ENCODE assay signal across 8 cellular contexts in genomic region chr19:38859611-38860204, GRCh38. TPM values are rescaled to one million over a fixed set of nuclear protein-coding genes. Genes with fewer than 3 reads are reported as not detected.
DNase-seq lines count a peak whose midpoint lies in the region; ATAC-seq, FAIRE-seq and TF ChIP-seq lines count a peak whose summit lies in the region.
"Not testable (repeated sequence)": the region's sequence is repeated elsewhere in the genome, so short reads cannot be mapped to it uniquely, and the experiment has no call there.

No MANE protein-coding gene starts in this region.

- H4K91ac ChIP-seq in IMR-90 (ENCODE audit: insufficient read depth, low read depth, low read length): not testable (repeated sequence)

- H2BK120ac ChIP-seq in IMR-90 (ENCODE audit: low read depth, low read length): not testable (repeated sequence)

- H3K79me1 ChIP-seq in IMR-90 (ENCODE audit: low read depth in 1 of 2, low read length in 2 of 2): not testable (repeated sequence)

- not testable (repeated sequence) for ATAC-seq in IMR-90 (ENCODE audit: low read depth); K562; mucosa of descending colon; stimulated activated memory B cell treated with anti-CD40 and anti-IgM and Interleukin-4, amounts not matched to agents 10 μg/mL and 1 μg/mL and 100 μg/mL, for 72 hours

- not testable (repeated sequence) for TF ChIP-seq CTCF in IMR-90 (conservative IDR thresholded peaks at IDR 0.05; ENCODE audit: low read depth, low read length); SU-DHL-6 (IDR thresholded peaks at IDR 0.05; ENCODE audit: insufficient read depth, low read length, poor library complexity, severe bottlenecking); K562 (IDR thresholded peaks at IDR 0.05 in 2 of 3, conservative IDR thresholded peaks at IDR 0.05 in 1 of 3; ENCODE audit: insufficient read depth in 2 of 3, low read depth in 1 of 3, low read length in 3 of 3); hepatocyte (IDR thresholded peaks at IDR 0.05; ENCODE audit: poor library complexity); mucosa of descending colon (IDR thresholded peaks at IDR 0.05); osteoblast (IDR thresholded peaks at IDR 0.05; ENCODE audit: extremely low read depth, low read depth, low read length)

- H3K27ac Mint-ChIP-seq in stimulated activated memory B cell treated with anti-CD40 and anti-IgM and Interleukin-4, amounts not matched to agents 10 μg/mL and 1 μg/mL and 100 μg/mL, for 72 hours: peak overlapping the region; percentile 26

- H3K27me3 Mint-ChIP-seq in stimulated activated memory B cell treated with anti-CD40 and anti-IgM and Interleukin-4, amounts not matched to agents 10 μg/mL and 1 μg/mL and 100 μg/mL, for 72 hours: not testable (repeated sequence)

- TF ChIP-seq EP300 in K562 (IDR thresholded peaks at IDR 0.05; ENCODE audit: low read length): not testable (repeated sequence)

- TF ChIP-seq RAD21 in IMR-90 (IDR thresholded peaks at IDR 0.05; ENCODE audit: low read length); K562 (CRISPR knock-in tag; conservative IDR thresholded peaks at IDR 0.05 in 1 of 2, IDR thresholded peaks at IDR 0.05 in 1 of 2): not testable (repeated sequence)

- H2AK9ac ChIP-seq in IMR-90 (replicated peaks; ENCODE audit: low read depth, low read length, poor library complexity): not testable (repeated sequence)

- H3K4me3 Mint-ChIP-seq in stimulated activated memory B cell treated with anti-CD40 and anti-IgM and Interleukin-4, amounts not matched to agents 10 μg/mL and 1 μg/mL and 100 μg/mL, for 72 hours: not testable (repeated sequence)

- not testable (repeated sequence) for H3K56ac ChIP-seq in IMR-90 (ENCODE audit: extremely low read depth, insufficient read depth, low read length)

- peaks cover 42% of the 10 kb centered on the region for H3F3A ChIP-seq in SU-DHL-6 (ENCODE audit: insufficient read depth)

- 33% methylated on average over 4 of the region's 22 CpGs; no CpG with 5 or more reads in 1 of the 2 experiments for WGBS in IMR-90 (ENCODE audit: extremely low coverage in 2 of 2, insufficient read length in 1 of 2), 2 experiments
- WGBS in K562 (ENCODE audit: insufficient coverage, low coverage, missing lambda C conversion rate): 23% methylated on average over 18 of the region's 22 CpGs
- 34% methylated on average over 22 of the region's 22 CpGs for WGBS in hepatocyte (ENCODE audit: low lambda C conversion rate, missing lambda C conversion rate)

- not testable (repeated sequence) for H3K9me3 Mint-ChIP-seq in stimulated activated memory B cell treated with anti-CD40 and anti-IgM and Interleukin-4, amounts not matched to agents 10 μg/mL and 1 μg/mL and 100 μg/mL, for 72 hours

- H3K27me3 ChIP-seq in BLaER1; IMR-90 (ENCODE audit: control insufficient read depth, insufficient read depth, low read length); SU-DHL-6 (ENCODE audit: low read length); K562 (ENCODE audit: control insufficient read depth in 2 of 2, insufficient read depth in 2 of 2, low read length in 2 of 2); hepatocyte; osteoblast (ENCODE audit: insufficient read depth, low read length): not testable (repeated sequence)

- H3K4me1 ChIP-seq in BLaER1: peaks cover 82% of the 10 kb centered on the region
- H3K4me1 ChIP-seq in IMR-90 (ENCODE audit: control insufficient read depth, insufficient read depth, low read length); osteoblast (ENCODE audit: insufficient read depth, low read length): not testable (repeated sequence)
- H3K4me1 ChIP-seq in K562 (replicated peaks in 1 of 2; ENCODE audit: control insufficient read depth in 2 of 2, insufficient read depth in 2 of 2, low read length in 2 of 2): peaks cover 27 to 39% of the 10 kb centered on the region in 2 experiments
- peaks cover 13% of the 10 kb centered on the region for H3K4me1 ChIP-seq in hepatocyte (ENCODE audit: insufficient read depth)
- peaks cover 25% of the 10 kb centered on the region for H3K4me1 ChIP-seq in mucosa of descending colon (ENCODE audit: low read depth)

- H3K4me2 ChIP-seq in BLaER1: peak overlapping the region; percentile 88
- peak overlapping the region; percentile 7; the same call in 1 of the 2 replicates for H3K4me2 ChIP-seq in IMR-90 (ENCODE audit: low read depth, low read length)
- H3K4me2 ChIP-seq in SU-DHL-6 (ENCODE audit: low read depth, low read length, poor library complexity, severe bottlenecking): peak overlapping the region; percentile 2
- peak overlapping the region; percentile 53 for H3K4me2 ChIP-seq in K562 (ENCODE audit: insufficient read depth, low read length)
- H3K4me2 ChIP-seq in hepatocyte: peak overlapping the region; percentile 62
- not testable (repeated sequence) for H3K4me2 ChIP-seq in osteoblast (ENCODE audit: insufficient read depth, low read length)

- not testable (repeated sequence) for H3K36me3 ChIP-seq in BLaER1; IMR-90 (ENCODE audit: control insufficient read depth, insufficient read depth, low read length); SU-DHL-6 (ENCODE audit: low read length); K562 (ENCODE audit: control insufficient read depth, insufficient read depth, low read length); hepatocyte (replicated peaks; ENCODE audit: insufficient read depth, low read depth); mucosa of descending colon (ENCODE audit: low read depth); osteoblast (ENCODE audit: insufficient read depth, low read length)

- H3K14ac ChIP-seq in IMR-90 (replicated peaks; ENCODE audit: low read depth, low read length): not testable (repeated sequence)

- H3K4me1 Mint-ChIP-seq in stimulated activated memory B cell treated with anti-CD40 and anti-IgM and Interleukin-4, amounts not matched to agents 10 μg/mL and 1 μg/mL and 100 μg/mL, for 72 hours: peaks cover 63% of the 10 kb centered on the region

- H3K23ac ChIP-seq in IMR-90 (ENCODE audit: low read depth, low read length): not testable (repeated sequence)

- H3K4ac ChIP-seq in IMR-90 (ENCODE audit: low read depth, low read length): not testable (repeated sequence)

- H3K36me3 Mint-ChIP-seq in stimulated activated memory B cell treated with anti-CD40 and anti-IgM and Interleukin-4, amounts not matched to agents 10 μg/mL and 1 μg/mL and 100 μg/mL, for 72 hours: not testable (repeated sequence)

- H3K4me3 ChIP-seq in BLaER1; IMR-90 (ENCODE audit: insufficient read depth, low read depth, low read length); SU-DHL-6 (ENCODE audit: insufficient read depth, low read length, poor library complexity, severe bottlenecking); K562; hepatocyte; mucosa of descending colon; osteoblast (ENCODE audit: insufficient read depth, low read length): not testable (repeated sequence)

- not testable (repeated sequence) for H4K20me1 ChIP-seq in BLaER1; IMR-90 (ENCODE audit: insufficient read depth, low read length); SU-DHL-6 (ENCODE audit: low read depth, low read length); K562 (replicated peaks; ENCODE audit: control insufficient read depth, insufficient read depth, low read length); hepatocyte (ENCODE audit: insufficient read depth, poor library complexity, severe bottlenecking); osteoblast (ENCODE audit: insufficient read depth, low read length)

- peak overlapping the region in 1 of 2 experiments; percentile 60; a peak in 1 of 4 replicates for H4K8ac ChIP-seq in IMR-90 (ENCODE audit: low read depth in 2 of 2, low read length in 2 of 2)

- not testable (repeated sequence) for H3K9me2 ChIP-seq in SU-DHL-6 (replicated peaks; ENCODE audit: insufficient read depth, low read length); hepatocyte (replicated peaks; ENCODE audit: insufficient read depth)

- H2BK20ac ChIP-seq in IMR-90 (ENCODE audit: low read depth, low read length): not testable (repeated sequence)

- not testable (repeated sequence) for H4K5ac ChIP-seq in IMR-90 (ENCODE audit: low read depth, low read length)

- in situ Hi-C loops in IMR-90 (cut with MboI; ENCODE audit: low sequenced_read_pairs); K562 (cut with MboI): not testable (repeated sequence)

- intact Hi-C loops in IMR-90 (cut with micrococcal nuclease); K562 (cut with micrococcal nuclease); mucosa of descending colon (cut with DNase I, micrococcal nuclease): not testable (repeated sequence)

- not testable (repeated sequence) for H2BK5ac ChIP-seq in IMR-90 (ENCODE audit: low read depth, low read length, poor library complexity, severe bottlenecking)

- H3K9ac ChIP-seq in BLaER1; IMR-90 (ENCODE audit: low read depth, low read length); SU-DHL-6 (ENCODE audit: low read length): not testable (repeated sequence)
- H3K9ac ChIP-seq in K562 (ENCODE audit: insufficient read depth in 1 of 2, low read depth in 2 of 2, low read length in 2 of 2): peak overlapping the region in 1 of 2 experiments; percentile 82; a peak in 2 of 4 replicates

- not testable (repeated sequence) for H3K18ac ChIP-seq in IMR-90 (ENCODE audit: low read depth, low read length)

- DNase-seq in IMR-90; osteoblast (ENCODE audit: insufficient read length, low spot score, missing footprints): not testable (repeated sequence)
- peak in 1 of 4 experiments; percentile 55 for DNase-seq in K562 (ENCODE audit: extremely low read depth in 1 of 4, low spot score in 3 of 4)
- DNase-seq in hepatocyte (ENCODE audit: low spot score): peak; percentile 50
- DNase-seq in mucosa of descending colon: peak in 2 of 3 donors; percentile 44 to 49

- TF ChIP-seq POLR2A in IMR-90 (IDR thresholded peaks at IDR 0.05; ENCODE audit: low read depth, low read length); K562 (conservative IDR thresholded peaks at IDR 0.05): not testable (repeated sequence)

- CTCF ChIA-PET in IMR-90 (lab: Yijun Ruan, JAX); K562 (lab: Yijun Ruan, JAX; ENCODE audit: low intra/inter-chr PET ratio): not testable (repeated sequence)

- H3K9me1 ChIP-seq in IMR-90 (ENCODE audit: insufficient read depth, low read length); K562 (ENCODE audit: control insufficient read depth, insufficient read depth, low read length): not testable (repeated sequence)

- H3K27ac ChIP-seq in BLaER1 (peak overlapping the region; percentile 38; the same call in 1 of the 2 replicates), SU-DHL-6 (ENCODE audit: low read depth, low read length) (peak overlapping the region; percentile 10; the same call in 1 of the 2 replicates), K562 (ENCODE audit: extremely low read depth, low read depth, low read length) (peak overlapping the region; percentile 61; the same call in 2 of the 3 replicates)
- H3K27ac ChIP-seq in IMR-90 (ENCODE audit: insufficient read depth, low read length); hepatocyte; osteoblast (ENCODE audit: low read depth, low read length): not testable (repeated sequence)

- dilution Hi-C loops in IMR-90 (cut with HindIII; ENCODE audit: low sequenced_read_pairs, unreplicated experiment): not testable (repeated sequence)

- H3K79me2 ChIP-seq in SU-DHL-6 (ENCODE audit: insufficient read depth, low read length); K562 (ENCODE audit: control insufficient read depth, insufficient read depth, low read length); hepatocyte; osteoblast (ENCODE audit: insufficient read depth, low read length): not testable (repeated sequence)

- FAIRE-seq in K562 (lab: Jason Lieb, UNC): not testable (repeated sequence)

- H2AFZ ChIP-seq in IMR-90 (replicated peaks; ENCODE audit: low read length, poor library complexity); SU-DHL-6 (ENCODE audit: low read depth, low read length, severe bottlenecking): not testable (repeated sequence)
- H2AFZ ChIP-seq in K562 (ENCODE audit: low read depth, low read length): peak overlapping the region; percentile 95
- peak overlapping the region; percentile 68 for H2AFZ ChIP-seq in hepatocyte
- H2AFZ ChIP-seq in osteoblast (ENCODE audit: low read length): peak overlapping the region; percentile 41

- H3K9me3 ChIP-seq in BLaER1; IMR-90 (ENCODE audit: control insufficient read depth, insufficient read depth, low read length); SU-DHL-6 (ENCODE audit: insufficient read depth, low read length); K562 (replicated peaks; ENCODE audit: control insufficient read depth, insufficient read depth, low read depth, low read length); hepatocyte (ENCODE audit: low read depth); mucosa of descending colon; osteoblast (ENCODE audit: low read depth, low read length): not testable (repeated sequence)

- BruUV-seq in IMR-90 (replicated peaks; lab: Mats Ljungman, UMichigan); K562 (replicated peaks; lab: Mats Ljungman, UMichigan): not testable (repeated sequence)

- H2AK5ac ChIP-seq in IMR-90 (ENCODE audit: low read depth, low read length): not testable (repeated sequence)

- POLR2A ChIA-PET in IMR-90 (lab: Charles Lee; ENCODE audit: unreplicated experiment): not testable (repeated sequence)
- POLR2A ChIA-PET in K562 (lab: Yijun Ruan, JAX): interaction anchor here (1.1 kb wide), 1 partner anchor 9 kb away, joined by 5 read pairs; no protein-coding TSS in a partner anchor

- not testable (repeated sequence) for H2BK15ac ChIP-seq in IMR-90 (ENCODE audit: low read depth, low read length)

RNA-seq across cellular contexts. Expression of gene HNRNPL, which starts 9.9 kb away (rescaled TPM):
- total RNA-seq in IMR-90 (2012; rRNA removed): 316 and 429 TPM in 2 replicates
- polyA plus RNA-seq in IMR-90 (2012; rRNA removed): 277 and 280 TPM in 2 replicates
- 159 and 260 TPM in 2 replicates for polyA plus RNA-seq in IMR-90 (2012; cell fraction: cytosol; rRNA removed)
- 202 and 318 TPM in 2 replicates for polyA plus RNA-seq in IMR-90 (2012; cell fraction: nucleus; rRNA removed; ENCODE audit: low replicate concordance)
- total RNA-seq in K562 (2011; cell fraction: chromatin; rRNA removed; ENCODE audit: low replicate concordance): 270 and 391 TPM in 2 replicates
- 228 and 234 TPM in 2 replicates for total RNA-seq in K562 (2011; cell fraction: nucleolus; rRNA removed)
- total RNA-seq in K562 (2011; cell fraction: nucleoplasm; rRNA removed): 270 and 297 TPM in 2 replicates
- total RNA-seq in K562 (2014; rRNA removed): 313 and 355 TPM in 2 replicates
- total RNA-seq in K562 (2014; rRNA removed; fragmentation: Illumina TruSeq; extraction: Trizol): 375 and 414 TPM in 2 replicates
- 274 and 290 TPM in 2 replicates for total RNA-seq in K562 (2015; rRNA removed; fragmentation: Illumina TruSeq; extraction: Trizol)
- total RNA-seq in K562 (2021): 579 and 605 TPM in 2 replicates
- polyA plus RNA-seq in K562 (2011; rRNA removed): 284 and 572 TPM in 2 replicates
- 251 and 262 TPM in 2 replicates for polyA plus RNA-seq in K562 (2011; cell fraction: cytosol; rRNA removed)
- polyA plus RNA-seq in K562 (2011; cell fraction: nucleus; rRNA removed): 342 and 362 TPM in 2 replicates
- polyA plus RNA-seq in K562 (2012): 353 and 512 TPM in 2 replicates
- polyA plus RNA-seq in K562 (2014; fragmentation: Illumina TruSeq; extraction: Trizol): 550 and 610 TPM in 2 replicates
- 10 to 100 TPM; 39.5 to 51.4 TPM for polyA plus RNA-seq in K562 (2014; fragmentation: Nextera tagmentation; extraction: Ambion mirVana)
- polyA plus RNA-seq in K562 (2014; rRNA removed): 271 and 299 TPM in 2 replicates
- polyA minus RNA-seq in K562 (2011; rRNA and poly(A)+ RNA removed): 359 and 423 TPM in 2 replicates
- 278 and 317 TPM in 2 replicates for polyA minus RNA-seq in K562 (2011; cell fraction: cytosol; rRNA and poly(A)+ RNA removed)
- polyA minus RNA-seq in K562 (2011; cell fraction: nucleus; rRNA and poly(A)+ RNA removed): 71.0 and 135 TPM in 2 replicates
- total RNA-seq in hepatocyte: 154 and 209 TPM in 2 replicates
- 169 and 184 TPM in 2 replicates for polyA plus RNA-seq in hepatocyte
- 100 to 1,000 TPM; 267 to 317 (median 292) TPM for total RNA-seq in mucosa of descending colon
- 188 and 201 TPM in 2 replicates for total RNA-seq in osteoblast

RNA-seq across cellular contexts. Expression of gene RINL, which starts 18.4 kb away (rescaled TPM):
- total RNA-seq in IMR-90 (2012; rRNA removed): 0.72 and 0.83 TPM in 2 replicates
- 1.2 and 1.9 TPM in 2 replicates for polyA plus RNA-seq in IMR-90 (2012; rRNA removed)
- polyA plus RNA-seq in IMR-90 (2012; cell fraction: cytosol; rRNA removed): 1.00 and 1.0 TPM in 2 replicates
- 1.5 and 1.7 TPM in 2 replicates for polyA plus RNA-seq in IMR-90 (2012; cell fraction: nucleus; rRNA removed; ENCODE audit: low replicate concordance)
- 12.5 and 23.7 TPM in 2 replicates for total RNA-seq in K562 (2011; cell fraction: chromatin; rRNA removed; ENCODE audit: low replicate concordance)
- 11.8 and 15.2 TPM in 2 replicates for total RNA-seq in K562 (2011; cell fraction: nucleolus; rRNA removed)
- 11.6 and 13.7 TPM in 2 replicates for total RNA-seq in K562 (2011; cell fraction: nucleoplasm; rRNA removed)
- 5.1 TPM in 2 replicates for total RNA-seq in K562 (2014; rRNA removed)
- total RNA-seq in K562 (2014; rRNA removed; fragmentation: Illumina TruSeq; extraction: Trizol): 3.1 and 3.7 TPM in 2 replicates
- total RNA-seq in K562 (2015; rRNA removed; fragmentation: Illumina TruSeq; extraction: Trizol): 4.1 and 5.3 TPM in 2 replicates
- total RNA-seq in K562 (2021): 5.9 and 6.2 TPM in 2 replicates
- polyA plus RNA-seq in K562 (2011; rRNA removed): 10.9 and 17.3 TPM in 2 replicates
- 10.6 and 12.7 TPM in 2 replicates for polyA plus RNA-seq in K562 (2011; cell fraction: cytosol; rRNA removed)
- 18.6 and 22.5 TPM in 2 replicates for polyA plus RNA-seq in K562 (2011; cell fraction: nucleus; rRNA removed)
- polyA plus RNA-seq in K562 (2012): 5.2 and 22.0 TPM in 2 replicates
- polyA plus RNA-seq in K562 (2014; fragmentation: Illumina TruSeq; extraction: Trizol): 3.8 and 4.9 TPM in 2 replicates
- 1 to 10 TPM in 1 of 2 experiments, under 1 TPM in 1; 0.82 to 1.1 TPM for polyA plus RNA-seq in K562 (2014; fragmentation: Nextera tagmentation; extraction: Ambion mirVana)
- 4.9 and 5.0 TPM in 2 replicates for polyA plus RNA-seq in K562 (2014; rRNA removed)
- 4.1 and 5.7 TPM in 2 replicates for polyA minus RNA-seq in K562 (2011; rRNA and poly(A)+ RNA removed)
- polyA minus RNA-seq in K562 (2011; cell fraction: cytosol; rRNA and poly(A)+ RNA removed): 3.1 and 8.8 TPM in 2 replicates
- 6.2 and 11.0 TPM in 2 replicates for polyA minus RNA-seq in K562 (2011; cell fraction: nucleus; rRNA and poly(A)+ RNA removed)
- total RNA-seq in hepatocyte: 3.9 and 5.6 TPM in 2 replicates
- polyA plus RNA-seq in hepatocyte: 4.6 and 7.7 TPM in 2 replicates
- total RNA-seq in mucosa of descending colon: 1 to 10 TPM; 3.8 to 5.4 (median 5.2) TPM
- 2.5 and 3.2 TPM in 2 replicates for total RNA-seq in osteoblast

RNA-seq across cellular contexts. Expression of gene ECH1, which starts 28.1 kb away (rescaled TPM):
- total RNA-seq in IMR-90 (2012; rRNA removed) (15.0 and 15.6 TPM in 2 replicates), K562 (2014; rRNA removed) (67.3 and 69.6 TPM in 2 replicates), K562 (2014; rRNA removed; fragmentation: Illumina TruSeq; extraction: Trizol) (40.1 and 58.0 TPM in 2 replicates), K562 (2015; rRNA removed; fragmentation: Illumina TruSeq; extraction: Trizol) (84.9 and 98.2 TPM in 2 replicates), K562 (2021) (89.2 and 91.7 TPM in 2 replicates), hepatocyte (125 and 133 TPM in 2 replicates), mucosa of descending colon (100 to 1,000 TPM; 275 to 315 (median 290) TPM), osteoblast (35.1 and 36.9 TPM in 2 replicates)
- polyA plus RNA-seq in IMR-90 (2012; rRNA removed) (62.1 and 62.3 TPM in 2 replicates), K562 (2011; rRNA removed) (67.3 and 115 TPM in 2 replicates), K562 (2014; fragmentation: Illumina TruSeq; extraction: Trizol) (133 TPM in 2 replicates), K562 (2014; fragmentation: Nextera tagmentation; extraction: Ambion mirVana) (10 to 100 TPM; 47.5 to 99.9 TPM), K562 (2014; rRNA removed) (55.2 and 118 TPM in 2 replicates), hepatocyte (272 and 284 TPM in 2 replicates)
- 91.1 and 125 TPM in 2 replicates for polyA plus RNA-seq in IMR-90 (2012; cell fraction: cytosol; rRNA removed)
- 56.4 and 61.3 TPM in 2 replicates for polyA plus RNA-seq in IMR-90 (2012; cell fraction: nucleus; rRNA removed; ENCODE audit: low replicate concordance)
- 23.7 and 41.8 TPM in 2 replicates for total RNA-seq in K562 (2011; cell fraction: chromatin; rRNA removed; ENCODE audit: low replicate concordance)
- 32.6 and 33.9 TPM in 2 replicates for total RNA-seq in K562 (2011; cell fraction: nucleolus; rRNA removed)
- total RNA-seq in K562 (2011; cell fraction: nucleoplasm; rRNA removed): 34.1 and 35.9 TPM in 2 replicates
- polyA plus RNA-seq in K562 (2011; cell fraction: cytosol; rRNA removed): 133 and 134 TPM in 2 replicates
- 175 and 195 TPM in 2 replicates for polyA plus RNA-seq in K562 (2011; cell fraction: nucleus; rRNA removed)
- polyA plus RNA-seq in K562 (2012): 242 and 243 TPM in 2 replicates
- 53.8 and 60.0 TPM in 2 replicates for polyA minus RNA-seq in K562 (2011; rRNA and poly(A)+ RNA removed)
- 38.6 and 49.9 TPM in 2 replicates for polyA minus RNA-seq in K562 (2011; cell fraction: cytosol; rRNA and poly(A)+ RNA removed)
- polyA minus RNA-seq in K562 (2011; cell fraction: nucleus; rRNA and poly(A)+ RNA removed): 19.5 and 24.9 TPM in 2 replicates

RNA-seq across cellular contexts. Expression of gene SIRT2, which starts 39.7 kb away (rescaled TPM):
- total RNA-seq in IMR-90 (2012; rRNA removed) (37.5 and 43.0 TPM in 2 replicates), K562 (2014; rRNA removed) (24.0 and 31.6 TPM in 2 replicates), K562 (2014; rRNA removed; fragmentation: Illumina TruSeq; extraction: Trizol) (12.6 and 14.4 TPM in 2 replicates), K562 (2015; rRNA removed; fragmentation: Illumina TruSeq; extraction: Trizol) (21.6 and 21.7 TPM in 2 replicates), K562 (2021) (25.3 and 26.0 TPM in 2 replicates), hepatocyte (52.1 and 61.9 TPM in 2 replicates), mucosa of descending colon (10 to 100 TPM; 32.3 to 67.2 (median 35.8) TPM), osteoblast (76.9 and 77.4 TPM in 2 replicates)
- polyA plus RNA-seq in IMR-90 (2012; rRNA removed) (50.0 and 53.8 TPM in 2 replicates), K562 (2011; rRNA removed) (22.9 and 39.8 TPM in 2 replicates), K562 (2014; fragmentation: Illumina TruSeq; extraction: Trizol) (32.6 and 35.2 TPM in 2 replicates), K562 (2014; fragmentation: Nextera tagmentation; extraction: Ambion mirVana) (1 to 10 TPM; 2.3 to 7.1 TPM), K562 (2014; rRNA removed) (23.5 and 24.6 TPM in 2 replicates), hepatocyte (75.9 and 78.7 TPM in 2 replicates)
- 40.9 and 52.4 TPM in 2 replicates for polyA plus RNA-seq in IMR-90 (2012; cell fraction: cytosol; rRNA removed)
- polyA plus RNA-seq in IMR-90 (2012; cell fraction: nucleus; rRNA removed; ENCODE audit: low replicate concordance): 123 and 126 TPM in 2 replicates
- 51.5 and 89.0 TPM in 2 replicates for total RNA-seq in K562 (2011; cell fraction: chromatin; rRNA removed; ENCODE audit: low replicate concordance)
- 47.7 and 48.2 TPM in 2 replicates for total RNA-seq in K562 (2011; cell fraction: nucleolus; rRNA removed)
- total RNA-seq in K562 (2011; cell fraction: nucleoplasm; rRNA removed): 57.0 and 77.0 TPM in 2 replicates
- 33.3 and 43.6 TPM in 2 replicates for polyA plus RNA-seq in K562 (2011; cell fraction: cytosol; rRNA removed)
- 46.8 and 54.3 TPM in 2 replicates for polyA plus RNA-seq in K562 (2011; cell fraction: nucleus; rRNA removed)
- polyA plus RNA-seq in K562 (2012): 29.5 and 74.2 TPM in 2 replicates
- polyA minus RNA-seq in K562 (2011; rRNA and poly(A)+ RNA removed): 12.1 and 15.4 TPM in 2 replicates
- polyA minus RNA-seq in K562 (2011; cell fraction: cytosol; rRNA and poly(A)+ RNA removed): 11.6 and 18.3 TPM in 2 replicates
- polyA minus RNA-seq in K562 (2011; cell fraction: nucleus; rRNA and poly(A)+ RNA removed): 9.6 and 15.1 TPM in 2 replicates

RNA-seq across cellular contexts. Expression of gene NFKBIB, which starts 40.1 kb away (rescaled TPM):
- total RNA-seq in IMR-90 (2012; rRNA removed) (6.4 and 7.5 TPM in 2 replicates), K562 (2014; rRNA removed) (37.6 and 54.8 TPM in 2 replicates), K562 (2014; rRNA removed; fragmentation: Illumina TruSeq; extraction: Trizol) (5.8 and 6.1 TPM in 2 replicates), K562 (2015; rRNA removed; fragmentation: Illumina TruSeq; extraction: Trizol) (12.9 TPM in 2 replicates), K562 (2021) (33.5 and 34.7 TPM in 2 replicates), hepatocyte (20.8 and 24.1 TPM in 2 replicates), mucosa of descending colon (10 to 100 TPM; 29.9 to 37.2 (median 30.9) TPM), osteoblast (9.1 and 12.7 TPM in 2 replicates)
- polyA plus RNA-seq in IMR-90 (2012; rRNA removed) (25.5 and 36.2 TPM in 2 replicates), K562 (2011; rRNA removed) (10.4 and 11.7 TPM in 2 replicates), K562 (2014; fragmentation: Illumina TruSeq; extraction: Trizol) (7.2 and 14.4 TPM in 2 replicates), K562 (2014; fragmentation: Nextera tagmentation; extraction: Ambion mirVana) (1 to 10 TPM; 1.5 to 1.7 TPM), K562 (2014; rRNA removed) (44.9 and 46.7 TPM in 2 replicates), hepatocyte (29.6 and 30.1 TPM in 2 replicates)
- polyA plus RNA-seq in IMR-90 (2012; cell fraction: cytosol; rRNA removed): 34.5 and 35.8 TPM in 2 replicates
- 11.9 and 21.6 TPM in 2 replicates for polyA plus RNA-seq in IMR-90 (2012; cell fraction: nucleus; rRNA removed; ENCODE audit: low replicate concordance)
- 2.3 and 3.5 TPM in 2 replicates for total RNA-seq in K562 (2011; cell fraction: chromatin; rRNA removed; ENCODE audit: low replicate concordance)
- 5.9 and 6.2 TPM in 2 replicates for total RNA-seq in K562 (2011; cell fraction: nucleolus; rRNA removed)
- total RNA-seq in K562 (2011; cell fraction: nucleoplasm; rRNA removed): 2.7 and 3.9 TPM in 2 replicates
- 16.2 and 53.2 TPM in 2 replicates for polyA plus RNA-seq in K562 (2011; cell fraction: cytosol; rRNA removed)
- polyA plus RNA-seq in K562 (2011; cell fraction: nucleus; rRNA removed): 5.9 and 10.5 TPM in 2 replicates
- polyA plus RNA-seq in K562 (2012): 26.4 and 28.8 TPM in 2 replicates
- polyA minus RNA-seq in K562 (2011; rRNA and poly(A)+ RNA removed): 1.9 and 2.9 TPM in 2 replicates
- polyA minus RNA-seq in K562 (2011; cell fraction: cytosol; rRNA and poly(A)+ RNA removed): 7.3 and 8.0 TPM in 2 replicates
- polyA minus RNA-seq in K562 (2011; cell fraction: nucleus; rRNA and poly(A)+ RNA removed): 2.3 and 2.7 TPM in 2 replicates
